Comparison of ENCODE assay signal across 20 cellular contexts in genomic region chr22:35686298-35686697, GRCh38. TPM values are rescaled to one million over a fixed set of nuclear protein-coding genes. Genes with fewer than 3 reads are reported as not detected.
"Had no signal": no experiment of that assay in that cellular context is flagged by ENCODE, and none has a peak within 500 bp of the region (broad histone marks: within the 10 kb centered on the region; RNA-seq: fewer than 3 reads in every experiment).

No MANE protein-coding gene starts in this region.

- FAIRE-seq: frontal cortex, kidney had no signal

- H3K4me3 ChIP-seq: body of pancreas, sigmoid colon, upper lobe of right lung had no signal

- H3K9me3 ChIP-seq: body of pancreas, upper lobe of right lung had no signal

- H3K36me3 ChIP-seq: sigmoid colon, upper lobe of right lung, WERI-Rb-1 had no signal

- H3K27me3 ChIP-seq: body of pancreas, sigmoid colon, upper lobe of right lung had no signal

- H3K4me1 ChIP-seq: body of pancreas, sigmoid colon, upper lobe of right lung had no signal

- H3K27ac ChIP-seq: body of pancreas, sigmoid colon, upper lobe of right lung, WERI-Rb-1 had no signal

- DNase-seq: activated CD4-positive, alpha-beta T cell treated with anti-CD3 and anti-CD28 coated beads for 48 hours; activated CD8-positive, alpha-beta memory T cell treated with anti-CD3 and anti-CD28 coated beads, Interleukin-2, amount 50 U/mL, for 48 hours; activated CD8-positive, alpha-beta T cell treated with anti-CD3 and anti-CD28 coated beads, Interleukin-2, amount 10 ng/mL, durations not matched to agents 7 days and 5 days; activated naive CD4-positive, alpha-beta T cell treated with anti-CD3 and anti-CD28 coated beads for 36 hours; body of pancreas; cortex of kidney; effector CD8-positive, alpha-beta T cell; kidney; sigmoid colon; stimulated activated CD4-positive, alpha-beta T cell treated with anti-CD3 and anti-CD28 coated beads, Interleukin-2, amount 100 ng/mL, for 48 hours; T1000; upper lobe of right lung; WERI-Rb-1 had no signal

- ATAC-seq: activated CD8-positive, alpha-beta T cell treated with anti-CD3 and anti-CD28 coated beads, Interleukin-2, amount 10 ng/mL, durations not matched to agents 7 days and 5 days; body of pancreas; upper lobe of right lung had no signal

RNA-seq across cellular contexts. Expression of gene APOL5, which starts 31.4 kb away (rescaled TPM):
- total RNA-seq: activated CD8-positive, alpha-beta T cell treated with anti-CD3 and anti-CD28 coated beads, Interleukin-2, amount 10 ng/mL, durations not matched to agents 7 days and 5 days; activated naive CD4-positive, alpha-beta T cell treated with anti-CD3 and anti-CD28 coated beads for 36 hours; body of pancreas; fibroblast of lung; frontal cortex; kidney; liver; mesenteric fat pad; osteoblast; sigmoid colon; temporal lobe; upper lobe of right lung had no signal
- polyA plus RNA-seq: neural cell, sigmoid colon had no signal

RNA-seq across cellular contexts. Expression of gene APOL6, which starts 38.1 kb away (rescaled TPM):
- polyA plus RNA-seq: neural cell had no signal
